In genomic region chr4:94290245-94290644, GRCh38 we compare ENCODE assay signal across 23 cellular contexts. TPM values are rescaled to one million over a fixed set of nuclear protein-coding genes. Genes with fewer than 3 reads are reported as not detected.
DNase-seq lines count a peak whose midpoint lies in the region; TF ChIP-seq lines count a peak whose summit lies in the region.
"Had no signal": no experiment of that assay in that cellular context is flagged by ENCODE, and none has a peak within 500 bp of the region (broad histone marks: within the 10 kb centered on the region; RNA-seq: fewer than 3 reads in every experiment).

No MANE protein-coding gene starts in this region.

- no peaks in the 10 kb centered on the region for H3K9me2 ChIP-seq in MM.1S (replicated peaks; ENCODE audit: insufficient read depth, low read length)

- H3K4me3 ChIP-seq in epithelial cell of esophagus (ENCODE audit: low read length) (no peak overlapping the region), retinal pigment epithelial cell (ENCODE audit: low read length) (no peak overlapping the region), ovary (no peak overlapping the region), MM.1S (ENCODE audit: low read length) (no peak overlapping the region)
- H3K4me3 ChIP-seq: left lung, PC-9, SJCRH30 had no signal

- H4K20me1 ChIP-seq in MM.1S (ENCODE audit: insufficient read depth, low read length) = no peaks in the 10 kb centered on the region

- no peak for TF ChIP-seq POLR2A in ovary (IDR thresholded peaks at IDR 0.05)

- 93 to 94% (median 94%) methylated on average over 2 of the region's 2 CpGs for WGBS in ovary, 3 donors

- H3K36me3 ChIP-seq in ovary (no peaks in the 10 kb centered on the region), MM.1S (replicated peaks; ENCODE audit: insufficient read depth, low read length) (no peaks in the 10 kb centered on the region)

- H3K9ac ChIP-seq in MM.1S (ENCODE audit: low read length) = no peak overlapping the region
- H3K9ac ChIP-seq: parathyroid adenoma had no signal

- no peaks in the 10 kb centered on the region for H3K79me2 ChIP-seq in MM.1S (ENCODE audit: low read length)
- H3K79me2 ChIP-seq: parathyroid adenoma had no signal

- no peaks in the 10 kb centered on the region for H3F3A ChIP-seq in MM.1S (ENCODE audit: insufficient read depth, low read length)

- H3K4me1 ChIP-seq in ovary (ENCODE audit: insufficient read depth) (no peaks in the 10 kb centered on the region), MM.1S (ENCODE audit: low read length) (peaks cover 6% of the 10 kb centered on the region; the same call in 1 of the 2 replicates)
- H3K4me1 ChIP-seq: left lung, parathyroid adenoma, SJCRH30 had no signal

- peak; percentile 3 for DNase-seq in DMS 273 (lab: John Stamatoyannopoulos, UW; ENCODE audit: unreplicated experiment)
- no peak for DNase-seq in DMS 273 treated with DMSO at 0.1 percent for 48 hours (lab: John Stamatoyannopoulos, UW)
- peak; percentile 2 for DNase-seq in RKO (ENCODE audit: low spot score)
- no peak for DNase-seq in epithelial cell of esophagus (ENCODE audit: low read depth)
- no peak for DNase-seq in retinal pigment epithelial cell (ENCODE audit: low read depth)
- no peak for DNase-seq in ovary
- DNase-seq in MM.1S = no peak
- DNase-seq in NCI-H345 (lab: John Stamatoyannopoulos, UW) = no peak
- DNase-seq: activated CD4-positive, alpha-beta T cell treated with anti-CD3 and anti-CD28 coated beads, Interleukin-2, amount 50 U/mL, for 1 hour; activated CD8-positive, alpha-beta memory T cell treated with anti-CD3 and anti-CD28 coated beads, Interleukin-2, amount 50 U/mL, for 48 hours; activated effector memory CD4-positive, alpha-beta T cell treated with Interleukin-2 at 50 U/mL for 16 hours; CD8-positive, alpha-beta memory T cell; left lung; naive thymus-derived CD8-positive, alpha-beta T cell; NCI-H1105 treated with DMSO at 0.1 percent for 48 hours; NCI-H2081 treated with DMSO at 0.1 percent for 48 hours; NCI-H446; PC-9; SJCRH30; T-helper 2 cell had no signal

- no peak overlapping the region for H3K27ac ChIP-seq in ovary
- no peak overlapping the region for H3K27ac ChIP-seq in MM.1S (ENCODE audit: low read length)
- H3K27ac ChIP-seq: 22Rv1, left lung, parathyroid adenoma, PC-9, SJCRH30 had no signal

- TF ChIP-seq EP300 in ovary (IDR thresholded peaks at IDR 0.05) = no peak

- no peak overlapping the region for H2AFZ ChIP-seq in MM.1S (ENCODE audit: low read length)
- H2AFZ ChIP-seq: parathyroid adenoma, PC-9 had no signal

- no peaks in the 10 kb centered on the region for H3K27me3 ChIP-seq in ovary
- no peaks in the 10 kb centered on the region for H3K27me3 ChIP-seq in MM.1S (replicated peaks; ENCODE audit: insufficient read depth, low read length)
- H3K27me3 ChIP-seq: left lung, SJCRH30 had no signal

- H3K9me3 ChIP-seq in ovary (no peaks in the 10 kb centered on the region), MM.1S (replicated peaks; ENCODE audit: insufficient read depth, low read length) (no peaks in the 10 kb centered on the region)
- H3K9me3 ChIP-seq: left lung, SJCRH30 had no signal

- TF ChIP-seq CTCF in epithelial cell of esophagus (IDR thresholded peaks at IDR 0.05; ENCODE audit: insufficient read depth, low read depth, low read length, missing control alignments) (peak; percentile 18), retinal pigment epithelial cell (conservative IDR thresholded peaks at IDR 0.05; ENCODE audit: low read depth, low read length) (peak; percentile 17), ovary (IDR thresholded peaks at IDR 0.05) (no peak), MM.1S (IDR thresholded peaks at IDR 0.05; ENCODE audit: low read length) (no peak)

- H3K4me2 ChIP-seq in MM.1S (ENCODE audit: low read depth, low read length) = no peak overlapping the region
- H3K4me2 ChIP-seq: PC-9 had no signal

- intact Hi-C loops in ovary (cut with DNase I) = no loop called here

RNA-seq across cellular contexts. Expression of gene HPGDS, which starts 52.4 kb away (rescaled TPM):
- 1 to 10 TPM in 2 of 7 donors, under 1 TPM in 5; 0.24 to 1.5 (median 0.77) TPM for total RNA-seq in ovary
- polyA plus RNA-seq in ovary = 1 to 10 TPM in 1 of 2 donors, under 1 TPM in 1; 0.70 to 7.4 TPM
- total RNA-seq: mesothelial cell of epicardium; naive thymus-derived CD8-positive, alpha-beta T cell; PC-9; SJCRH30 had no signal
- polyA plus RNA-seq: CD8-positive, alpha-beta memory T cell had no signal

Comparison
In these comparisons a context has a peak if more than half of its experiments do, and no peak if none do; other contexts are left out.
1. DNase-seq: peak in DMS 273 (single experiment) and RKO (single experiment); none in DMS 273 treated with DMSO at 0.1 percent for 48 hours (single experiment), epithelial cell of esophagus (single experiment), retinal pigment epithelial cell (single experiment), ovary (0 of 5), MM.1S (single experiment) and NCI-H345 (single experiment).
2. CTCF ChIP-seq: peak in epithelial cell of esophagus (single experiment) and retinal pigment epithelial cell (single experiment); none in ovary (0 of 3) and MM.1S (single experiment).